In the genomic region with DNA sequence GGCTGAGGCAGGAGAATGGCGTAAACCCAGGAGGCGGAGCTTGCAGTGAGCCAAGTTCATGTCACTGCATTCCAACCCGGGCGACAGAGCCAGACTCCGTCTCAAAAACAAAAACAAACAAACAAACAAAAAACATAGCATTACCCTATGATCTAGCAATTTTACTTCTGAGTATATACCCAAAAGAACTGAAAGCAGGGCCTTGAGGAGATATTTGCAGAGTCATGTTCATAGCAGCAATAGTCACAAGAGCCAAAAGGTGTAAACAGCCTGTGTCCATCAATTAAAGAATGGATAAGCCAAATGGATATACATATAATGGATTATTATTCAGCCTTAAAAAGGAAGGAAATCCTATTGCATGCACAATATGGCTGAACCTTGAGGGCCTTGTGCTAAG, we compare ENCODE assay signal across 1 cellular context.
TF ChIP-seq lines count a peak whose summit lies in the region.

No MANE protein-coding gene starts in this region.

TF ChIP-seq in GM23338, 12 proteins besides CTCF, POLR2A, EP300 and RAD21 (continued from another document):
- TF ChIP-seq, protein P1, sequence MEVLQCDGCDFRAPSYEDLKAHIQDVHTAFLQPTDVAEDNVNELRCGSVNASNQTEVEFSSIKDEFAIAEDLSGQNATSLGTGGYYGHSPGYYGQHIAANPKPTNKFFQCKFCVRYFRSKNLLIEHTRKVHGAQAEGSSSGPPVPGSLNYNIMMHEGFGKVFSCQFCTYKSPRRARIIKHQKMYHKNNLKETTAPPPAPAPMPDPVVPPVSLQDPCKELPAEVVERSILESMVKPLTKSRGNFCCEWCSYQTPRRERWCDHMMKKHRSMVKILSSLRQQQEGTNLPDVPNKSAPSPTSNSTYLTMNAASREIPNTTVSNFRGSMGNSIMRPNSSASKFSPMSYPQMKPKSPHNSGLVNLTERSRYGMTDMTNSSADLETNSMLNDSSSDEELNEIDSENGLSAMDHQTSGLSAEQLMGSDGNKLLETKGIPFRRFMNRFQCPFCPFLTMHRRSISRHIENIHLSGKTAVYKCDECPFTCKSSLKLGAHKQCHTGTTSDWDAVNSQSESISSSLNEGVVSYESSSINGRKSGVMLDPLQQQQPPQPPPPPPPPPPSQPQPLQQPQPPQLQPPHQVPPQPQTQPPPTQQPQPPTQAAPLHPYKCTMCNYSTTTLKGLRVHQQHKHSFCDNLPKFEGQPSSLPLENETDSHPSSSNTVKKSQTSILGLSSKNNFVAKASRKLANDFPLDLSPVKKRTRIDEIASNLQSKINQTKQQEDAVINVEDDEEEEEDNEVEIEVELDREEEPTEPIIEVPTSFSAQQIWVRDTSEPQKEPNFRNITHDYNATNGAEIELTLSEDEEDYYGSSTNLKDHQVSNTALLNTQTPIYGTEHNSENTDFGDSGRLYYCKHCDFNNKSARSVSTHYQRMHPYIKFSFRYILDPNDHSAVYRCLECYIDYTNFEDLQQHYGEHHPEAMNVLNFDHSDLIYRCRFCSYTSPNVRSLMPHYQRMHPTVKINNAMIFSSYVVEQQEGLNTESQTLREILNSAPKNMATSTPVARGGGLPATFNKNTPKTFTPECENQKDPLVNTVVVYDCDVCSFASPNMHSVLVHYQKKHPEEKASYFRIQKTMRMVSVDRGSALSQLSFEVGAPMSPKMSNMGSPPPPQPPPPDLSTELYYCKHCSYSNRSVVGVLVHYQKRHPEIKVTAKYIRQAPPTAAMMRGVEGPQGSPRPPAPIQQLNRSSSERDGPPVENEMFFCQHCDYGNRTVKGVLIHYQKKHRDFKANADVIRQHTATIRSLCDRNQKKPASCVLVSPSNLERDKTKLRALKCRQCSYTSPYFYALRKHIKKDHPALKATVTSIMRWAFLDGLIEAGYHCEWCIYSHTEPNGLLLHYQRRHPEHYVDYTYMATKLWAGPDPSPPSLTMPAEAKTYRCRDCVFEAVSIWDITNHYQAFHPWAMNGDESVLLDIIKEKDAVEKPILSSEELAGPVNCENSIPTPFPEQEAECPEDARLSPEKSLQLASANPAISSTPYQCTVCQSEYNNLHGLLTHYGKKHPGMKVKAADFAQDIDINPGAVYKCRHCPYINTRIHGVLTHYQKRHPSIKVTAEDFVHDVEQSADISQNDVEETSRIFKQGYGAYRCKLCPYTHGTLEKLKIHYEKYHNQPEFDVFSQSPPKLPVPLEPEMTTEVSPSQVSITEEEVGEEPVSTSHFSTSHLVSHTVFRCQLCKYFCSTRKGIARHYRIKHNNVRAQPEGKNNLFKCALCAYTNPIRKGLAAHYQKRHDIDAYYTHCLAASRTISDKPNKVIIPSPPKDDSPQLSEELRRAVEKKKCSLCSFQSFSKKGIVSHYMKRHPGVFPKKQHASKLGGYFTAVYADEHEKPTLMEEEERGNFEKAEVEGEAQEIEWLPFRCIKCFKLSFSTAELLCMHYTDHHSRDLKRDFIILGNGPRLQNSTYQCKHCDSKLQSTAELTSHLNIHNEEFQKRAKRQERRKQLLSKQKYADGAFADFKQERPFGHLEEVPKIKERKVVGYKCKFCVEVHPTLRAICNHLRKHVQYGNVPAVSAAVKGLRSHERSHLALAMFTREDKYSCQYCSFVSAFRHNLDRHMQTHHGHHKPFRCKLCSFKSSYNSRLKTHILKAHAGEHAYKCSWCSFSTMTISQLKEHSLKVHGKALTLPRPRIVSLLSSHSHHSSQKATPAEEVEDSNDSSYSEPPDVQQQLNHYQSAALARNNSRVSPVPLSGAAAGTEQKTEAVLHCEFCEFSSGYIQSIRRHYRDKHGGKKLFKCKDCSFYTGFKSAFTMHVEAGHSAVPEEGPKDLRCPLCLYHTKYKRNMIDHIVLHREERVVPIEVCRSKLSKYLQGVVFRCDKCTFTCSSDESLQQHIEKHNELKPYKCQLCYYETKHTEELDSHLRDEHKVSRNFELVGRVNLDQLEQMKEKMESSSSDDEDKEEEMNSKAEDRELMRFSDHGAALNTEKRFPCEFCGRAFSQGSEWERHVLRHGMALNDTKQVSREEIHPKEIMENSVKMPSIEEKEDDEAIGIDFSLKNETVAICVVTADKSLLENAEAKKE (CRISPR knock-in tag; IDR thresholded peaks at IDR 0.05), result no peak
- TF ChIP-seq ZNF114 (CRISPR knock-in tag; IDR thresholded peaks at IDR 0.05), result no peak
- TF ChIP-seq POLR2AphosphoS5 (IDR thresholded peaks at IDR 0.05; ENCODE audit: low read depth), result no peak
- TF ChIP-seq REST (IDR thresholded peaks at IDR 0.05; ENCODE audit: unreplicated experiment), result no peak
- TF ChIP-seq EZH2 (IDR thresholded peaks at IDR 0.05; ENCODE audit: low read depth, unreplicated experiment), result no peak
- TF ChIP-seq, protein P2, sequence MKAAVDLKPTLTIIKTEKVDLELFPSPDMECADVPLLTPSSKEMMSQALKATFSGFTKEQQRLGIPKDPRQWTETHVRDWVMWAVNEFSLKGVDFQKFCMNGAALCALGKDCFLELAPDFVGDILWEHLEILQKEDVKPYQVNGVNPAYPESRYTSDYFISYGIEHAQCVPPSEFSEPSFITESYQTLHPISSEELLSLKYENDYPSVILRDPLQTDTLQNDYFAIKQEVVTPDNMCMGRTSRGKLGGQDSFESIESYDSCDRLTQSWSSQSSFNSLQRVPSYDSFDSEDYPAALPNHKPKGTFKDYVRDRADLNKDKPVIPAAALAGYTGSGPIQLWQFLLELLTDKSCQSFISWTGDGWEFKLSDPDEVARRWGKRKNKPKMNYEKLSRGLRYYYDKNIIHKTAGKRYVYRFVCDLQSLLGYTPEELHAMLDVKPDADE (IDR thresholded peaks at IDR 0.05), result no peak
